In genomic region chr12:12486661-12487240, GRCh38 we compare ENCODE assay signal across 1 cellular context.
A peak's percentile ranks its signal among the peaks of the same experiment; 100 is the strongest.
TF ChIP-seq lines count a peak whose summit lies in the region.

No MANE protein-coding gene starts in this region.

TF ChIP-seq in HepG2, 621 proteins besides CTCF, POLR2A, EP300 and RAD21 (continued from another document and continues in another):
- 0 out of 2 replicates have a peak, but pooled peaks have one; percentile 19 for TF ChIP-seq NR2F6 (IDR thresholded peaks at IDR 0.05)
- TF ChIP-seq NR2F6 (CRISPR knock-in tag; IDR thresholded peaks at IDR 0.05) = peak; percentile 24; the same call in 1 of the 2 replicates
- TF ChIP-seq ATF1 (CRISPR knock-in tag; IDR thresholded peaks at IDR 0.05) = no peak
- TF ChIP-seq DNMT1 (CRISPR knock-in tag; IDR thresholded peaks at IDR 0.05) = no peak
- TF ChIP-seq FOXA3 (CRISPR knock-in tag; IDR thresholded peaks at IDR 0.05) = peak; percentile 65
- no peak for TF ChIP-seq SMYD3 (CRISPR knock-in tag; IDR thresholded peaks at IDR 0.05)
- peak; percentile 51; the same call in 1 of the 2 replicates for TF ChIP-seq TFDP1 (CRISPR knock-in tag; IDR thresholded peaks at IDR 0.05; ENCODE audit: borderline replicate concordance)
- no peak for TF ChIP-seq FLYWCH1 (CRISPR knock-in tag; IDR thresholded peaks at IDR 0.05)
- no peak for TF ChIP-seq ZFY (CRISPR knock-in tag; IDR thresholded peaks at IDR 0.05)
- peak; percentile 29; the same call in 1 of the 2 replicates for TF ChIP-seq POLR2AphosphoS5 (IDR thresholded peaks at IDR 0.05; ENCODE audit: low read depth, low read length)
- no peak for TF ChIP-seq FOXC1 (CRISPR knock-in tag; IDR thresholded peaks at IDR 0.05; ENCODE audit: borderline replicate concordance)
- no peak for TF ChIP-seq KLF11 (CRISPR knock-in tag; IDR thresholded peaks at IDR 0.05)
- no peak for TF ChIP-seq WIZ (CRISPR knock-in tag; IDR thresholded peaks at IDR 0.05)
- no peak for TF ChIP-seq GATA4 (IDR thresholded peaks at IDR 0.05; ENCODE audit: borderline replicate concordance, low read depth)
- no peak for TF ChIP-seq HNRNPUL1 (IDR thresholded peaks at IDR 0.05; ENCODE audit: low read depth, low read length)
- TF ChIP-seq ZNF780A (CRISPR knock-in tag; IDR thresholded peaks at IDR 0.05) = no peak
- no peak for TF ChIP-seq TMF1 (CRISPR knock-in tag; IDR thresholded peaks at IDR 0.05; ENCODE audit: low read depth)
- TF ChIP-seq IRX3 (CRISPR knock-in tag; IDR thresholded peaks at IDR 0.05; ENCODE audit: borderline replicate concordance, low read depth) = no peak
- TF ChIP-seq SMAD1 (CRISPR knock-in tag; IDR thresholded peaks at IDR 0.05; ENCODE audit: borderline replicate concordance, low read depth) = no peak
- TF ChIP-seq ERF (CRISPR knock-in tag; IDR thresholded peaks at IDR 0.05) = peak; percentile 45; the same call in 1 of the 2 replicates
- TF ChIP-seq GATAD1 (CRISPR knock-in tag; IDR thresholded peaks at IDR 0.05) = no peak
- no peak for TF ChIP-seq CBX2 (IDR thresholded peaks at IDR 0.05; ENCODE audit: low read depth, low read length)
- TF ChIP-seq CBX2 (CRISPR knock-in tag; IDR thresholded peaks at IDR 0.05; ENCODE audit: low read depth) = no peak
- TF ChIP-seq ZNF274 (CRISPR knock-in tag; IDR thresholded peaks at IDR 0.05) = no peak
- no peak for TF ChIP-seq ZFYVE20 (CRISPR knock-in tag; IDR thresholded peaks at IDR 0.05; ENCODE audit: borderline replicate concordance, low read depth)
- TF ChIP-seq NFKBIZ (CRISPR knock-in tag; IDR thresholded peaks at IDR 0.05) = no peak
- no peak for TF ChIP-seq KLF6 (CRISPR knock-in tag; IDR thresholded peaks at IDR 0.05)
- no peak for TF ChIP-seq CC2D1A (CRISPR knock-in tag; IDR thresholded peaks at IDR 0.05)
- TF ChIP-seq SYNCRIP (IDR thresholded peaks at IDR 0.05; ENCODE audit: insufficient read depth, low read depth, low read length) = no peak
- TF ChIP-seq ZNF724P (CRISPR knock-in tag; IDR thresholded peaks at IDR 0.05; ENCODE audit: borderline replicate concordance) = no peak
- no peak for TF ChIP-seq SKI (IDR thresholded peaks at IDR 0.05; ENCODE audit: partially characterized antibody)
- TF ChIP-seq MXI1 (IDR thresholded peaks at IDR 0.05; ENCODE audit: borderline replicate concordance, low read depth, low read length) = peak; percentile 32; the same call in 1 of the 3 replicates
- no peak for TF ChIP-seq ZFX (CRISPR knock-in tag; IDR thresholded peaks at IDR 0.05; ENCODE audit: low read depth)
- TF ChIP-seq MEF2D (CRISPR knock-in tag; IDR thresholded peaks at IDR 0.05) = 0 out of 2 replicates have a peak, but pooled peaks have one; percentile 23
- TF ChIP-seq PHF21A (CRISPR knock-in tag; IDR thresholded peaks at IDR 0.05) = peak; percentile 55
- TF ChIP-seq, protein P1, sequence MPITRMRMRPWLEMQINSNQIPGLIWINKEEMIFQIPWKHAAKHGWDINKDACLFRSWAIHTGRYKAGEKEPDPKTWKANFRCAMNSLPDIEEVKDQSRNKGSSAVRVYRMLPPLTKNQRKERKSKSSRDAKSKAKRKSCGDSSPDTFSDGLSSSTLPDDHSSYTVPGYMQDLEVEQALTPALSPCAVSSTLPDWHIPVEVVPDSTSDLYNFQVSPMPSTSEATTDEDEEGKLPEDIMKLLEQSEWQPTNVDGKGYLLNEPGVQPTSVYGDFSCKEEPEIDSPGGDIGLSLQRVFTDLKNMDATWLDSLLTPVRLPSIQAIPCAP (CRISPR knock-in tag; IDR thresholded peaks at IDR 0.05; ENCODE audit: low read depth) = no peak
- TF ChIP-seq ZNF337 (CRISPR knock-in tag; IDR thresholded peaks at IDR 0.05; ENCODE audit: borderline replicate concordance, low read depth) = no peak
- TF ChIP-seq, protein P2, sequence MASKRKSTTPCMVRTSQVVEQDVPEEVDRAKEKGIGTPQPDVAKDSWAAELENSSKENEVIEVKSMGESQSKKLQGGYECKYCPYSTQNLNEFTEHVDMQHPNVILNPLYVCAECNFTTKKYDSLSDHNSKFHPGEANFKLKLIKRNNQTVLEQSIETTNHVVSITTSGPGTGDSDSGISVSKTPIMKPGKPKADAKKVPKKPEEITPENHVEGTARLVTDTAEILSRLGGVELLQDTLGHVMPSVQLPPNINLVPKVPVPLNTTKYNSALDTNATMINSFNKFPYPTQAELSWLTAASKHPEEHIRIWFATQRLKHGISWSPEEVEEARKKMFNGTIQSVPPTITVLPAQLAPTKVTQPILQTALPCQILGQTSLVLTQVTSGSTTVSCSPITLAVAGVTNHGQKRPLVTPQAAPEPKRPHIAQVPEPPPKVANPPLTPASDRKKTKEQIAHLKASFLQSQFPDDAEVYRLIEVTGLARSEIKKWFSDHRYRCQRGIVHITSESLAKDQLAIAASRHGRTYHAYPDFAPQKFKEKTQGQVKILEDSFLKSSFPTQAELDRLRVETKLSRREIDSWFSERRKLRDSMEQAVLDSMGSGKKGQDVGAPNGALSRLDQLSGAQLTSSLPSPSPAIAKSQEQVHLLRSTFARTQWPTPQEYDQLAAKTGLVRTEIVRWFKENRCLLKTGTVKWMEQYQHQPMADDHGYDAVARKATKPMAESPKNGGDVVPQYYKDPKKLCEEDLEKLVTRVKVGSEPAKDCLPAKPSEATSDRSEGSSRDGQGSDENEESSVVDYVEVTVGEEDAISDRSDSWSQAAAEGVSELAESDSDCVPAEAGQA (IDR thresholded peaks at IDR 0.05; ENCODE audit: low read depth) = no peak
- TF ChIP-seq, protein P2 (CRISPR knock-in tag; IDR thresholded peaks at IDR 0.05; ENCODE audit: borderline replicate concordance) = no peak
- no peak for TF ChIP-seq TRIM24 (CRISPR knock-in tag; IDR thresholded peaks at IDR 0.05)
- TF ChIP-seq ZNF7 (CRISPR knock-in tag; IDR thresholded peaks at IDR 0.05) = no peak
- TF ChIP-seq ZBTB25 (CRISPR knock-in tag; IDR thresholded peaks at IDR 0.05) = no peak
- TF ChIP-seq TBX2 (CRISPR knock-in tag; IDR thresholded peaks at IDR 0.05; ENCODE audit: borderline replicate concordance) = peak; percentile 88
- 0 out of 2 replicates have a peak, but pooled peaks have one; percentile 23 for TF ChIP-seq ELF4 (CRISPR knock-in tag; IDR thresholded peaks at IDR 0.05; ENCODE audit: borderline replicate concordance)
- no peak for TF ChIP-seq KDM5A (IDR thresholded peaks at IDR 0.05; ENCODE audit: borderline replicate concordance, low read length)
- no peak for TF ChIP-seq ZNF235 (CRISPR knock-in tag; IDR thresholded peaks at IDR 0.05; ENCODE audit: borderline replicate concordance)
- TF ChIP-seq, protein P3, sequence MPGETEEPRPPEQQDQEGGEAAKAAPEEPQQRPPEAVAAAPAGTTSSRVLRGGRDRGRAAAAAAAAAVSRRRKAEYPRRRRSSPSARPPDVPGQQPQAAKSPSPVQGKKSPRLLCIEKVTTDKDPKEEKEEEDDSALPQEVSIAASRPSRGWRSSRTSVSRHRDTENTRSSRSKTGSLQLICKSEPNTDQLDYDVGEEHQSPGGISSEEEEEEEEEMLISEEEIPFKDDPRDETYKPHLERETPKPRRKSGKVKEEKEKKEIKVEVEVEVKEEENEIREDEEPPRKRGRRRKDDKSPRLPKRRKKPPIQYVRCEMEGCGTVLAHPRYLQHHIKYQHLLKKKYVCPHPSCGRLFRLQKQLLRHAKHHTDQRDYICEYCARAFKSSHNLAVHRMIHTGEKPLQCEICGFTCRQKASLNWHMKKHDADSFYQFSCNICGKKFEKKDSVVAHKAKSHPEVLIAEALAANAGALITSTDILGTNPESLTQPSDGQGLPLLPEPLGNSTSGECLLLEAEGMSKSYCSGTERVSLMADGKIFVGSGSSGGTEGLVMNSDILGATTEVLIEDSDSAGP (CRISPR knock-in tag; IDR thresholded peaks at IDR 0.05; ENCODE audit: borderline replicate concordance) = no peak
- TF ChIP-seq, protein P4, sequence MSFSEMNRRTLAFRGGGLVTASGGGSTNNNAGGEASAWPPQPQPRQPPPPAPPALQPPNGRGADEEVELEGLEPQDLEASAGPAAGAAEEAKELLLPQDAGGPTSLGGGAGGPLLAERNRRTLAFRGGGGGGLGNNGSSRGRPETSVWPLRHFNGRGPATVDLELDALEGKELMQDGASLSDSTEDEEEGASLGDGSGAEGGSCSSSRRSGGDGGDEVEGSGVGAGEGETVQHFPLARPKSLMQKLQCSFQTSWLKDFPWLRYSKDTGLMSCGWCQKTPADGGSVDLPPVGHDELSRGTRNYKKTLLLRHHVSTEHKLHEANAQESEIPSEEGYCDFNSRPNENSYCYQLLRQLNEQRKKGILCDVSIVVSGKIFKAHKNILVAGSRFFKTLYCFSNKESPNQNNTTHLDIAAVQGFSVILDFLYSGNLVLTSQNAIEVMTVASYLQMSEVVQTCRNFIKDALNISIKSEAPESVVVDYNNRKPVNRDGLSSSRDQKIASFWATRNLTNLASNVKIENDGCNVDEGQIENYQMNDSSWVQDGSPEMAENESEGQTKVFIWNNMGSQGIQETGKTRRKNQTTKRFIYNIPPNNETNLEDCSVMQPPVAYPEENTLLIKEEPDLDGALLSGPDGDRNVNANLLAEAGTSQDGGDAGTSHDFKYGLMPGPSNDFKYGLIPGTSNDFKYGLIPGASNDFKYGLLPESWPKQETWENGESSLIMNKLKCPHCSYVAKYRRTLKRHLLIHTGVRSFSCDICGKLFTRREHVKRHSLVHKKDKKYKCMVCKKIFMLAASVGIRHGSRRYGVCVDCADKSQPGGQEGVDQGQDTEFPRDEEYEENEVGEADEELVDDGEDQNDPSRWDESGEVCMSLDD (CRISPR knock-in tag; IDR thresholded peaks at IDR 0.05; ENCODE audit: borderline replicate concordance) = no peak
- peak; percentile 45; the same call in 1 of the 2 replicates for TF ChIP-seq IKZF5 (CRISPR knock-in tag; IDR thresholded peaks at IDR 0.05)
- TF ChIP-seq TCF7 (IDR thresholded peaks at IDR 0.05; ENCODE audit: low read depth) = no peak
- TF ChIP-seq RFX1 (IDR thresholded peaks at IDR 0.05) = no peak
- TF ChIP-seq, protein P5, sequence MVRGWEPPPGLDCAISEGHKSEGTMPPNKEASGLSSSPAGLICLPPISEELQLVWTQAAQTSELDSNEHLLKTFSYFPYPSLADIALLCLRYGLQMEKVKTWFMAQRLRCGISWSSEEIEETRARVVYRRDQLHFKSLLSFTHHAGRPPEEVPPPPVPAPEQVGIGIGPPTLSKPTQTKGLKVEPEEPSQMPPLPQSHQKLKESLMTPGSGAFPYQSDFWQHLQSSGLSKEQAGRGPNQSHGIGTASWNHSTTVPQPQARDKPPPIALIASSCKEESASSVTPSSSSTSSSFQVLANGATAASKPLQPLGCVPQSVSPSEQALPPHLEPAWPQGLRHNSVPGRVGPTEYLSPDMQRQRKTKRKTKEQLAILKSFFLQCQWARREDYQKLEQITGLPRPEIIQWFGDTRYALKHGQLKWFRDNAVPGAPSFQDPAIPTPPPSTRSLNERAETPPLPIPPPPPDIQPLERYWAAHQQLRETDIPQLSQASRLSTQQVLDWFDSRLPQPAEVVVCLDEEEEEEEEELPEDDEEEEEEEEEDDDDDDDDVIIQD (CRISPR knock-in tag; IDR thresholded peaks at IDR 0.05; ENCODE audit: low read depth) = peak; percentile 51; the same call in 1 of the 2 replicates
- no peak for TF ChIP-seq NONO (IDR thresholded peaks at IDR 0.05)
- no peak for TF ChIP-seq NONO (CRISPR knock-in tag; conservative IDR thresholded peaks at IDR 0.05)
- no peak for TF ChIP-seq ZNF143 (CRISPR knock-in tag; IDR thresholded peaks at IDR 0.05)
- TF ChIP-seq ZNF430 (CRISPR knock-in tag; IDR thresholded peaks at IDR 0.05) = peak; percentile 69; the same call in 1 of the 2 replicates
